ENCODE assay signal across 8 cellular contexts in the genomic region with DNA sequence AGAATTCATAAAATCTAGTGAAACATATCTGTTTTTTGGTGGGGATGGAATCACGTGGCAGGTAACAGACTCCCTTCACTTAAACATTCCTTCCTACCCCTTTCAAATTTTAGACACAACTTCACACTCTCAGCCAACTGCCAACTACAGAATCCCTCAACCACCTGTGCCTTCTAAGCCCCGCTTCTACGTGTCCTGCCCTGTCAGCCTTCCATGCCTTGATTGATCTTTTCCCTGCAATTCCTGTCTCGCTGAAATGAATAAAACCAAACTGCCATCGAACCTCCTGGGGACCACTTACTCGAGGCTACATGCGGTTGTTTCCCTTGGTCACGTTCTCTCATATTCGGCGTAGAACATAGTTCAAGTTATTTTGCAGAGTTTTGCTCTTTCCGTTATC. TPM values are rescaled to one million over a fixed set of nuclear protein-coding genes. Genes with fewer than 3 reads are reported as not detected.
A peak's percentile ranks its signal among the peaks of the same experiment; 100 is the strongest.
DNase-seq lines count a peak whose midpoint lies in the region; ATAC-seq lines count a peak whose summit lies in the region.

No MANE protein-coding gene starts in this region.

- peaks cover 23% of the 10 kb centered on the region for H3K36me3 Mint-ChIP-seq in activated CD8-positive, alpha-beta memory T cell treated with anti-CD3 and anti-CD28 coated beads, Interleukin-2, amount 10 ng/mL, durations not matched to agents 7 days and 5 days

- H3K9me3 Mint-ChIP-seq in activated CD8-positive, alpha-beta memory T cell treated with anti-CD3 and anti-CD28 coated beads, Interleukin-2, amount 10 ng/mL, durations not matched to agents 7 days and 5 days (ENCODE audit: low read depth), result peaks cover 10% of the 10 kb centered on the region

- no peaks in the 10 kb centered on the region for H3K9me3 ChIP-seq in adipocyte (ENCODE audit: control insufficient read depth, low read length)
- no peaks in the 10 kb centered on the region for H3K9me3 ChIP-seq in thymus (ENCODE audit: control insufficient read depth)

- no peak for ATAC-seq in activated CD8-positive, alpha-beta memory T cell treated with anti-CD3 and anti-CD28 coated beads, Interleukin-2, amount 10 ng/mL, durations not matched to agents 7 days and 5 days
- ATAC-seq in HG02885 (IDR thresholded peaks at IDR 0.05; ENCODE audit: poor library complexity, unreplicated experiment), result no peak
- no peak for ATAC-seq in GM21381 (IDR thresholded peaks at IDR 0.05; ENCODE audit: unreplicated experiment)

- CTCF ChIA-PET in activated CD8-positive, alpha-beta memory T cell treated with anti-CD3 and anti-CD28 coated beads, Interleukin-2, amount 10 ng/mL, durations not matched to agents 7 days and 5 days (lab: Charles Lee), result no interaction called here

- H3K27me3 ChIP-seq in adipocyte (replicated peaks; ENCODE audit: control insufficient read depth, insufficient read depth, low read length), result no peaks in the 10 kb centered on the region
- no peaks in the 10 kb centered on the region for H3K27me3 ChIP-seq in thymus (ENCODE audit: control insufficient read depth, insufficient read depth)

- peaks cover 12% of the 10 kb centered on the region for H3K4me1 Mint-ChIP-seq in activated CD8-positive, alpha-beta memory T cell treated with anti-CD3 and anti-CD28 coated beads, Interleukin-2, amount 10 ng/mL, durations not matched to agents 7 days and 5 days

- WGBS in thymus, result 16% methylated on average over 11 of the region's 11 CpGs

- DNase-seq in activated CD8-positive, alpha-beta memory T cell treated with anti-CD3 and anti-CD28 coated beads, Interleukin-2, amount 10 ng/mL, durations not matched to agents 7 days and 5 days, result no peak
- no peak for DNase-seq in activated CD8-positive, alpha-beta memory T cell treated with anti-CD3 and anti-CD28 coated beads, Interleukin-2, amount 50 U/mL, for 48 hours
- DNase-seq in adipocyte (ENCODE audit: low read depth), result peak; percentile 32
- peak; percentile 46 for DNase-seq in left kidney (ENCODE audit: low read depth, low spot score)
- DNase-seq in NCI-H446 treated with DMSO at 0.1 percent for 48 hours (lab: John Stamatoyannopoulos, UW), result no peak

- H3K27me3 Mint-ChIP-seq in activated CD8-positive, alpha-beta memory T cell treated with anti-CD3 and anti-CD28 coated beads, Interleukin-2, amount 10 ng/mL, durations not matched to agents 7 days and 5 days, result peaks cover 4% of the 10 kb centered on the region

- H3K4me1 ChIP-seq in adipocyte (ENCODE audit: control insufficient read depth, insufficient read depth, low read length) (peaks cover 9% of the 10 kb centered on the region), thymus (ENCODE audit: control insufficient read depth, insufficient read depth, low read length) (peaks cover 4% of the 10 kb centered on the region)

- peak overlapping the region; percentile 4 for H3K27ac Mint-ChIP-seq in activated CD8-positive, alpha-beta memory T cell treated with anti-CD3 and anti-CD28 coated beads, Interleukin-2, amount 10 ng/mL, durations not matched to agents 7 days and 5 days

- peak overlapping the region; percentile 93 for H3K9ac ChIP-seq in adipocyte (ENCODE audit: low read length)

- peak overlapping the region; percentile 81 for H3K4me3 Mint-ChIP-seq in activated CD8-positive, alpha-beta memory T cell treated with anti-CD3 and anti-CD28 coated beads, Interleukin-2, amount 10 ng/mL, durations not matched to agents 7 days and 5 days

- peaks cover 14% of the 10 kb centered on the region for H3K36me3 ChIP-seq in adipocyte (ENCODE audit: control insufficient read depth, insufficient read depth, low read length, severe bottlenecking)
- H3K36me3 ChIP-seq in thymus (ENCODE audit: control insufficient read depth, insufficient read depth), result no peaks in the 10 kb centered on the region

- H3K27ac ChIP-seq in thymus (ENCODE audit: low read depth), result no peak overlapping the region

- peak overlapping the region; percentile 90 for H3K4me3 ChIP-seq in adipocyte (ENCODE audit: low read length)
- H3K4me3 ChIP-seq in thymus (ENCODE audit: low read length), result peak overlapping the region; percentile 55

RNA-seq across cellular contexts. Expression of gene ZNF625, which starts 1.2 kb away (rescaled TPM):
- 1 to 10 TPM; 3.9 to 4.3 TPM for total RNA-seq in activated CD8-positive, alpha-beta memory T cell treated with anti-CD3 and anti-CD28 coated beads, Interleukin-2, amount 10 ng/mL, durations not matched to agents 7 days and 5 days
- polyA plus RNA-seq in thymus, result 1.9 TPM

RNA-seq across cellular contexts. Expression of gene ZNF136, which starts 7.6 kb away (rescaled TPM):
- total RNA-seq in activated CD8-positive, alpha-beta memory T cell treated with anti-CD3 and anti-CD28 coated beads, Interleukin-2, amount 10 ng/mL, durations not matched to agents 7 days and 5 days, result 10 to 100 TPM; 11.3 to 12.9 TPM
- polyA plus RNA-seq in thymus, result 8.3 TPM

RNA-seq across cellular contexts. Expression of gene ZNF20, which starts 15.2 kb away (rescaled TPM):
- total RNA-seq in activated CD8-positive, alpha-beta memory T cell treated with anti-CD3 and anti-CD28 coated beads, Interleukin-2, amount 10 ng/mL, durations not matched to agents 7 days and 5 days, result 1 to 10 TPM; 3.7 to 5.2 TPM
- polyA plus RNA-seq in thymus, result 3.7 TPM

Comparison
In these comparisons a context has a peak if more than half of its experiments do, and no peak if none do; other contexts are left out.
1. DNase-seq: peak in adipocyte (single experiment) and left kidney (single experiment); none in activated CD8-positive, alpha-beta memory T cell treated with anti-CD3 and anti-CD28 coated beads, Interleukin-2, amount 10 ng/mL, durations not matched to agents 7 days and 5 days (single experiment), activated CD8-positive, alpha-beta memory T cell treated with anti-CD3 and anti-CD28 coated beads, Interleukin-2, amount 50 U/mL, for 48 hours (single experiment) and NCI-H446 treated with DMSO at 0.1 percent for 48 hours (single experiment).